In the genomic region with DNA sequence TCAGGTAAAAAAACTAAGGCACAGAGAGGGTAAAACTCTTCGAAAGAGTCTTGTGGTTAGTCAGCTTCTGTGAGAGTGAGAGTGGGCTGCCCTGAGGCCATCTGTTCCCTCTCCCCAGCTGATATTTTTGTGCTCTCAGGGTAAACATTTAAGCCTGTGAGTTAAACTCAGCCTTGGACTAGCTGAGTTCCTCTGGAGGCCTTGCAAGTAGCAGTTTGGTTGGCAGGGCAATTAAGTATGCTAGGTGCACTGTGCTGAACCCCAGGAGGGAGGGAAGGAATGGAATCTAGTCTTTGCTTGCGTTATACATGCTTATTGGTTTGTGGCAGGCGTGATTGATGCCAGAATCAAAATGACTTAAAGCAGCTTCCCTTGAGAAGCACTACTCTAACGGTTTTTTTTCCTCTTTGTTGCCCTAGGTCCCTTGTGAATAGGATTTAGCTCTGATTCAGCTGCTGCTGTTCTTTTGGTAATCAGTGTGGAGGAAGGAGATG, we compare ENCODE assay signal across 9 cellular contexts.
DNase-seq lines count a peak whose midpoint lies in the region; ATAC-seq and TF ChIP-seq lines count a peak whose summit lies in the region.
"Had no signal": no experiment of that assay in that cellular context is flagged by ENCODE, and none has a peak within 500 bp of the region (broad histone marks: within the 10 kb centered on the region; RNA-seq: fewer than 3 reads in every experiment).

No MANE protein-coding gene starts in this region.

- H3K27me3 ChIP-seq in MM.1S (replicated peaks; ENCODE audit: insufficient read depth, low read length): no peaks in the 10 kb centered on the region

- 0 out of 2 replicates have a peak, but pooled peaks cover 8% of the 10 kb centered on the region for H3K4me1 ChIP-seq in MM.1S (ENCODE audit: low read length)

- no peaks in the 10 kb centered on the region for H3K36me3 ChIP-seq in MM.1S (replicated peaks; ENCODE audit: insufficient read depth, low read length)

- peak overlapping the region; percentile 24 for H3K27ac Mint-ChIP-seq in memory B cell

- H3K4me3 Mint-ChIP-seq in memory B cell: no peak overlapping the region

- no peaks in the 10 kb centered on the region for H3K9me2 ChIP-seq in MM.1S (replicated peaks; ENCODE audit: insufficient read depth, low read length)

- no peaks in the 10 kb centered on the region for H4K20me1 ChIP-seq in MM.1S (ENCODE audit: insufficient read depth, low read length)

- H2AFZ ChIP-seq in MM.1S (ENCODE audit: low read length): no peak overlapping the region

- H3K4me2 ChIP-seq in MM.1S (ENCODE audit: low read depth, low read length): no peak overlapping the region

- H3K9me3 ChIP-seq in MM.1S (replicated peaks; ENCODE audit: insufficient read depth, low read length): no peaks in the 10 kb centered on the region

- no peaks in the 10 kb centered on the region for H3K27me3 Mint-ChIP-seq in memory B cell

- ATAC-seq in GM18498 (IDR thresholded peaks at IDR 0.05; ENCODE audit: unreplicated experiment): peak; percentile 76
- peak; percentile 67 for ATAC-seq in GM21723 (IDR thresholded peaks at IDR 0.05; ENCODE audit: unreplicated experiment)
- peak; percentile 22 for ATAC-seq in memory B cell (ENCODE audit: low read depth)

- peak; percentile 59 for DNase-seq in MM.1S
- no peak for DNase-seq in memory B cell (ENCODE audit: low spot score in 2 of 2)
- DNase-seq in effector CD4-positive, alpha-beta T cell: no peak
- no peak for DNase-seq in NCI-H526 (lab: John Stamatoyannopoulos, UW)
- no peak for DNase-seq in mesenteric fat pad (ENCODE audit: low spot score)
- no peak for DNase-seq in GM03348 (ENCODE audit: low spot score)
- DNase-seq: IMR-90 had no signal

- H3K9ac ChIP-seq in MM.1S (ENCODE audit: low read length): no peak overlapping the region

- no peaks in the 10 kb centered on the region for H3K36me3 Mint-ChIP-seq in memory B cell

- no peaks in the 10 kb centered on the region for H3K9me3 Mint-ChIP-seq in memory B cell

- H3K4me1 Mint-ChIP-seq in memory B cell: peaks cover 17% of the 10 kb centered on the region

- no peak overlapping the region for H3K27ac ChIP-seq in MM.1S (ENCODE audit: low read length)

- no peaks in the 10 kb centered on the region for H3K79me2 ChIP-seq in MM.1S (ENCODE audit: low read length)

- H3K4me3 ChIP-seq in MM.1S (ENCODE audit: low read length): no peak overlapping the region

- no peaks in the 10 kb centered on the region for H3F3A ChIP-seq in MM.1S (ENCODE audit: insufficient read depth, low read length)

- TF ChIP-seq CTCF in MM.1S (IDR thresholded peaks at IDR 0.05; ENCODE audit: low read length): no peak

Comparison
In these comparisons a context has a peak if more than half of its experiments do, and no peak if none do; other contexts are left out.
1. ATAC-seq: peak in every context shown above with its lines; median percentile 76 in GM18498; 67 in GM21723; 22 in memory B cell.